ENCODE assay signal across 8 cellular contexts in the genomic region with DNA sequence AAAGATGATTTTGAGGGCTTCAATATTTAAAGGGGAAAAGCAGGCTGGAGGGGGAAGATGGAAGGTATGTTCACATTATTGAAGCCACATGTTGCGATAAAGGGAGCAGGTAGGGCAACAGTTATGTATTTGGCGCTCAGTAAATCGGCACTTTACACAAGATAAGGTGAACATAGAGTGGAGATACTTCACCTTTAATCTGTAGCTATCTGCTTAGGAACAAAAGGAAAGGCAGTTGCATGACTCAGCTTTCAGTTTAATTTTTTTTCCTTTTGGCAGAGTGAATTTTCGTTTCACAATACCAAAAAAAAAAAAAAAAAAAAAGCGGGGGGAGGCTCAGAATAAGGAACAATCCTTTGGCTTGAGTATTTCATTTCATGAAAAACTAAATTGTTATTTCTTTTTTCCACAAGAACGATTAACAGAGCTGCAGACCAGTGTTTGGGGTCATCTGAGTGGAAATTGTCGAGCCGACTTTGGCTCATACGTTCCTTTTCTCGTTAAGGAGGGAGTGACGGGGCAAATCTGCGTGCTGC. TPM values are rescaled to one million over a fixed set of nuclear protein-coding genes. Genes with fewer than 3 reads are reported as not detected.
DNase-seq lines count a peak whose midpoint lies in the region; ATAC-seq, FAIRE-seq and TF ChIP-seq lines count a peak whose summit lies in the region.

No MANE protein-coding gene starts in this region.

- H3K36me3 ChIP-seq in SK-N-MC (ENCODE audit: insufficient read depth, low read length) (no peaks in the 10 kb centered on the region), esophagus (ENCODE audit: control insufficient read depth in 2 of 2, insufficient read depth in 2 of 2, low read length in 1 of 2) (no peaks in the 10 kb centered on the region), neuronal stem cell (replicated peaks in 1 of 2; ENCODE audit: control insufficient read depth in 2 of 2, insufficient read depth in 2 of 2, low read length in 2 of 2) (no peaks in the 10 kb centered on the region)

- H3K4me3 ChIP-seq in A549 (peak overlapping the region; percentile 62), GM08714 (ENCODE audit: low read length) (peak overlapping the region; percentile 81), SK-N-MC (peak overlapping the region; percentile 85), esophagus (ENCODE audit: low read depth in 1 of 2, low read length in 2 of 2) (peak overlapping the region; percentile 71 to 88), neuronal stem cell (ENCODE audit: low read length in 2 of 2) (peak overlapping the region; percentile 68 to 80)

- peak overlapping the region; percentile 95 to 96 for H3K27ac ChIP-seq in A549
- H3K27ac ChIP-seq in SK-N-MC = peak overlapping the region; percentile 83
- peak overlapping the region; percentile 97 to 99 for H3K27ac ChIP-seq in esophagus (ENCODE audit: low read depth in 2 of 2, low read length in 1 of 2)
- H3K27ac ChIP-seq in neuronal stem cell (replicated peaks; ENCODE audit: low read length) = peak overlapping the region; percentile 91

- H4K8ac ChIP-seq in neuronal stem cell (ENCODE audit: low read depth, low read length) = no peak overlapping the region

- H2AK5ac ChIP-seq in neuronal stem cell (ENCODE audit: low read depth, low read length) = no peak overlapping the region

- no peak for TF ChIP-seq EP300 in A549 (IDR thresholded peaks at IDR 0.05)

- no peak for TF ChIP-seq CTCF in A549 (IDR thresholded peaks at IDR 0.05)

- peak overlapping the region; percentile 85 for H3K9ac ChIP-seq in SK-N-MC (ENCODE audit: insufficient read length)
- peak overlapping the region; percentile 94 for H3K9ac ChIP-seq in neuronal stem cell (ENCODE audit: low read depth, low read length, poor library complexity)

- H3K4ac ChIP-seq in neuronal stem cell (ENCODE audit: low read length) = no peak overlapping the region

- H3K4me1 ChIP-seq in A549 = peaks cover 13% of the 10 kb centered on the region
- peaks cover 6 to 9% of the 10 kb centered on the region in 2 donors for H3K4me1 ChIP-seq in esophagus (ENCODE audit: control insufficient read depth in 2 of 2, insufficient read depth in 2 of 2, low read length in 1 of 2)
- peaks cover 4 to 12% of the 10 kb centered on the region in 2 donors for H3K4me1 ChIP-seq in neuronal stem cell (ENCODE audit: control insufficient read depth in 2 of 2, insufficient read depth in 1 of 2, low read depth in 1 of 2, low read length in 2 of 2)

- ATAC-seq in A549 (no peak), GM21576 (IDR thresholded peaks at IDR 0.05; ENCODE audit: unreplicated experiment) (no peak)

- no peak overlapping the region for H4K91ac ChIP-seq in neuronal stem cell (ENCODE audit: low read depth, low read length, poor library complexity)

- no peak for TF ChIP-seq POLR2A in A549 (IDR thresholded peaks at IDR 0.05; ENCODE audit: low read length)

- H3K23ac ChIP-seq in neuronal stem cell (ENCODE audit: low read depth, low read length, poor library complexity) = peak overlapping the region; percentile 99

- FAIRE-seq in A549 (lab: Jason Lieb, UNC) = no peak

- no peak for TF ChIP-seq RAD21 in A549 (conservative IDR thresholded peaks at IDR 0.05 in 1 of 2, IDR thresholded peaks at IDR 0.05 in 1 of 2)

- no peaks in the 10 kb centered on the region for H3K27me3 ChIP-seq in esophagus (ENCODE audit: control insufficient read depth in 1 of 2, insufficient read depth in 2 of 2, low read length in 2 of 2)
- no peaks in the 10 kb centered on the region for H3K27me3 ChIP-seq in neuronal stem cell (ENCODE audit: control insufficient read depth in 3 of 3, insufficient read depth in 3 of 3, low read depth in 1 of 3, low read length in 3 of 3)

- peaks cover 3% of the 10 kb centered on the region for H3K79me1 ChIP-seq in neuronal stem cell (ENCODE audit: low read depth, low read length)

- WGBS in A549 (ENCODE audit: missing lambda C conversion rate) = 21% methylated on average over 12 of the region's 12 CpGs
- 6 to 7% methylated on average over 12 of the region's 12 CpGs for WGBS in esophagus, 2 donors
- no CpG with 5 or more reads among the region's 12 CpGs for WGBS in neuronal stem cell (ENCODE audit: extremely low coverage in 2 of 2, insufficient read length in 2 of 2, insufficient replicate concordance in 1 of 2), 2 donors

- CTCF ChIA-PET in A549 (lab: Yijun Ruan, JAX) = interaction anchor here (0.6 to 1.3 kb wide), 6 partner anchors 8 to 525 kb away, joined by 3 to 5 read pairs (median 3); partner anchors contain the start of gene PSEN2

- H3K18ac ChIP-seq in neuronal stem cell (ENCODE audit: low read length) = peak overlapping the region; percentile 99

- H3K4me2 ChIP-seq in A549 = peak overlapping the region; percentile 83
- H3K4me2 ChIP-seq in neuronal stem cell (ENCODE audit: insufficient read depth, low read length, poor library complexity, severe bottlenecking) = peak overlapping the region; percentile 98

- H2AFZ ChIP-seq in neuronal stem cell (ENCODE audit: low read length) = peak overlapping the region; percentile 99

- no peak overlapping the region for H2BK5ac ChIP-seq in neuronal stem cell (ENCODE audit: low read length)

- H3K14ac ChIP-seq in neuronal stem cell (ENCODE audit: low read length) = no peak overlapping the region

- H2BK120ac ChIP-seq in neuronal stem cell (ENCODE audit: low read depth, low read length) = no peak overlapping the region

- peak overlapping the region; percentile 46 for H2BK12ac ChIP-seq in neuronal stem cell (ENCODE audit: low read length)

- DNase-seq in A549 (ENCODE audit: low read depth in 1 of 2, low spot score in 1 of 2) (peak in 1 of 2 experiments; percentile 36), SK-N-MC (ENCODE audit: low read depth, low spot score) (no peak), neuronal stem cell (ENCODE audit: low spot score) (no peak), HuH-7.5 (ENCODE audit: low spot score) (no peak), NCI-H524 treated with DMSO at 0.1 percent for 48 hours (lab: John Stamatoyannopoulos, UW) (no peak)

- H2BK15ac ChIP-seq in neuronal stem cell (ENCODE audit: low read length) = no peak overlapping the region

- POLR2A ChIA-PET in A549 (lab: Yijun Ruan, JAX) = interaction anchor here (0.5 to 1.2 kb wide), 19 partner anchors 8 to 421 kb away, joined by 3 to 9 read pairs (median 4); partner anchors contain the start of gene PSEN2

- peaks cover 11% of the 10 kb centered on the region; the same call in 1 of the 3 replicates for H3K9me3 ChIP-seq in A549
- H3K9me3 ChIP-seq in SK-N-MC (ENCODE audit: low read depth, low read length) = peaks cover 5% of the 10 kb centered on the region; the same call in 1 of the 2 replicates
- H3K9me3 ChIP-seq in esophagus (ENCODE audit: control insufficient read depth in 2 of 2, insufficient read depth in 1 of 2, low read depth in 1 of 2, low read length in 1 of 2) = no peaks in the 10 kb centered on the region
- peaks cover 0 to 8% of the 10 kb centered on the region in 2 donors for H3K9me3 ChIP-seq in neuronal stem cell (replicated peaks in 1 of 2; ENCODE audit: control insufficient read depth in 2 of 2, insufficient read depth in 1 of 2, low read depth in 1 of 2, low read length in 2 of 2)

TF ChIP-seq in A549, 52 proteins besides CTCF, POLR2A, EP300 and RAD21 (continues in another document):
- no peak for TF ChIP-seq FOSL2 (IDR thresholded peaks at IDR 0.05)
- peak; percentile 32; the same call in 1 of the 2 replicates for TF ChIP-seq FOSL2 (CRISPR knock-in tag; IDR thresholded peaks at IDR 0.05)
- TF ChIP-seq, protein P1, sequence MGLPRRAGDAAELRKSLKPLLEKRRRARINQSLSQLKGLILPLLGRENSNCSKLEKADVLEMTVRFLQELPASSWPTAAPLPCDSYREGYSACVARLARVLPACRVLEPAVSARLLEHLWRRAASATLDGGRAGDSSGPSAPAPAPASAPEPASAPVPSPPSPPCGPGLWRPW (IDR thresholded peaks at IDR 0.05) = no peak
- TF ChIP-seq, protein P2, sequence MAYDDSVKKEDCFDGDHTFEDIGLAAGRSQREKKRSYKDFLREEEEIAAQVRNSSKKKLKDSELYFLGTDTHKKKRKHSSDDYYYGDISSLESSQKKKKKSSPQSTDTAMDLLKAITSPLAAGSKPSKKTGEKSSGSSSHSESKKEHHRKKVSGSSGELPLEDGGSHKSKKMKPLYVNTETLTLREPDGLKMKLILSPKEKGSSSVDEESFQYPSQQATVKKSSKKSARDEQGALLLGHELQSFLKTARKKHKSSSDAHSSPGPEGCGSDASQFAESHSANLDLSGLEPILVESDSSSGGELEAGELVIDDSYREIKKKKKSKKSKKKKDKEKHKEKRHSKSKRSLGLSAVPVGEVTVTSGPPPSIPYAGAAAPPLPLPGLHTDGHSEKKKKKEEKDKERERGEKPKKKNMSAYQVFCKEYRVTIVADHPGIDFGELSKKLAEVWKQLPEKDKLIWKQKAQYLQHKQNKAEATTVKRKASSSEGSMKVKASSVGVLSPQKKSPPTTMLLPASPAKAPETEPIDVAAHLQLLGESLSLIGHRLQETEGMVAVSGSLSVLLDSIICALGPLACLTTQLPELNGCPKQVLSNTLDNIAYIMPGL (CRISPR knock-in tag; IDR thresholded peaks at IDR 0.05; ENCODE audit: borderline replicate concordance) = no peak
- TF ChIP-seq FOXS1 (CRISPR knock-in tag; IDR thresholded peaks at IDR 0.05) = no peak
- TF ChIP-seq E2F6 (IDR thresholded peaks at IDR 0.05; ENCODE audit: borderline replicate concordance, low read depth) = no peak
- TF ChIP-seq NFE2L2 (conservative IDR thresholded peaks at IDR 0.05; ENCODE audit: low read length) = 0 out of 2 replicates have a peak, but pooled peaks have one; percentile 28
- TF ChIP-seq NR3C1 (IDR thresholded peaks at IDR 0.05) = no peak
- no peak for TF ChIP-seq HDAC2 (IDR thresholded peaks at IDR 0.05)
- TF ChIP-seq HOXA7 (CRISPR knock-in tag; IDR thresholded peaks at IDR 0.05) = no peak
- TF ChIP-seq RFX5 (IDR thresholded peaks at IDR 0.05) = no peak
- TF ChIP-seq EHMT2 (IDR thresholded peaks at IDR 0.05; ENCODE audit: low read depth) = no peak

RNA-seq across cellular contexts. Expression of gene COQ8A, which starts 1.1 kb away (rescaled TPM):
- polyA plus RNA-seq in A549 (2011; rRNA removed) (10.8 and 11.1 TPM in 2 replicates), A549 (2017; fragmentation: RNase III; extraction: RNeasy Plus Mini Kit Qiagen cat#74134 plus additional on column Dnase treatment) (12.4 to 14.0 TPM (median 13.3 TPM) in 3 replicates), esophagus (10 to 100 TPM; 15.9 to 19.9 TPM)
- 14.3 and 18.2 TPM in 2 replicates for polyA plus RNA-seq in A549 (2012; cell fraction: cytosol; rRNA removed)
- polyA plus RNA-seq in A549 (2012; cell fraction: nucleus; rRNA removed) = 36.0 and 43.4 TPM in 2 replicates
- polyA minus RNA-seq in A549 (2011; rRNA and poly(A)+ RNA removed) = 7.9 TPM in 2 replicates
- 9.2 TPM for polyA plus RNA-seq in neuronal stem cell (2013, experiment 1 of 2)
- polyA plus RNA-seq in neuronal stem cell (2013, experiment 2 of 2) = 8.8 TPM
